Comparison of ENCODE assay signal across 8 cellular contexts in genomic region chr6:144264270-144265060, GRCh38. TPM values are rescaled to one million over a fixed set of nuclear protein-coding genes. Genes with fewer than 3 reads are reported as not detected.
DNase-seq lines count a peak whose midpoint lies in the region; ATAC-seq and TF ChIP-seq lines count a peak whose summit lies in the region.

No MANE protein-coding gene starts in this region.

- TF ChIP-seq CTCF in psoas muscle (IDR thresholded peaks at IDR 0.05), result no peak

- no peak overlapping the region for H3K4me3 ChIP-seq in psoas muscle

- H3K27me3 ChIP-seq in psoas muscle (ENCODE audit: insufficient read depth in 3 of 3, low read length in 2 of 3), result no peaks in the 10 kb centered on the region

- H3K4me1 ChIP-seq in ES-I3 (ENCODE audit: insufficient read depth, low read length) (peaks cover 22% of the 10 kb centered on the region), psoas muscle (peaks cover 24% of the 10 kb centered on the region)

- H3K9me3 ChIP-seq in ES-I3 (ENCODE audit: control insufficient read depth, insufficient read depth, low read length), result peaks cover 10% of the 10 kb centered on the region
- H3K9me3 ChIP-seq in psoas muscle, result no peaks in the 10 kb centered on the region

- peak overlapping the region; percentile 40 for H3K27ac ChIP-seq in psoas muscle

- intact Hi-C loops in psoas muscle (cut with DNase I), result no loop called here

- DNase-seq in SW480 (ENCODE audit: low spot score) (peak; percentile 57), foreskin melanocyte (peak; percentile 92), psoas muscle (no peak), SKM-1 treated with dmso at 0.1 percent for 144 hours (lab: John Stamatoyannopoulos, UW; ENCODE audit: unreplicated experiment) (no peak), NCI-H1105 treated with DMSO at 0.1 percent for 48 hours (lab: John Stamatoyannopoulos, UW) (no peak)
- no peak for DNase-seq in central memory CD4-positive, alpha-beta T cell

- no peaks in the 10 kb centered on the region for H3K36me3 ChIP-seq in ES-I3 (ENCODE audit: insufficient read depth, low read length)
- H3K36me3 ChIP-seq in psoas muscle (ENCODE audit: insufficient read depth in 1 of 2, low read depth in 1 of 2), result no peaks in the 10 kb centered on the region

- WGBS in psoas muscle, 3 donors, result 64 to 72% (median 65%) methylated on average over 7 of the region's 7 CpGs

- ATAC-seq in psoas muscle, result no peak
- ATAC-seq in HG02610 (IDR thresholded peaks at IDR 0.05; ENCODE audit: unreplicated experiment), result no peak

- H3K9ac ChIP-seq in ES-I3 (ENCODE audit: low read depth, low read length), result peak overlapping the region; percentile 5; the same call in 1 of the 2 replicates

RNA-seq across cellular contexts. Expression of gene UTRN, which starts 20.7 kb away (rescaled TPM):
- 10 to 100 TPM; 29.1 to 64.9 (median 43.7) TPM for total RNA-seq in psoas muscle
- 10 to 100 TPM in 1 of 3 donors, 1 to 10 TPM in 2; 6.0 to 10.8 (median 8.6) TPM for polyA plus RNA-seq in psoas muscle

Comparison
In these comparisons a context has a peak if more than half of its experiments do, and no peak if none do; other contexts are left out.
1. DNase-seq: peak in SW480 (single experiment) and foreskin melanocyte (single experiment); none in psoas muscle (0 of 2), SKM-1 treated with dmso at 0.1 percent for 144 hours (single experiment), central memory CD4-positive, alpha-beta T cell (single experiment) and NCI-H1105 treated with DMSO at 0.1 percent for 48 hours (single experiment).